Comparison of ENCODE assay signal across 8 cellular contexts in genomic region chr17:77436058-77436442, GRCh38.
DNase-seq lines count a peak whose midpoint lies in the region; ATAC-seq, FAIRE-seq and TF ChIP-seq lines count a peak whose summit lies in the region.

No MANE protein-coding gene starts in this region.

- ATAC-seq in CD4-positive, CD25-positive, alpha-beta regulatory T cell (ENCODE audit: low read depth in 2 of 2) = no peak
- ATAC-seq in HG03135 (IDR thresholded peaks at IDR 0.05; ENCODE audit: unreplicated experiment) = no peak

- peaks cover 4% of the 10 kb centered on the region for H3K36me3 Mint-ChIP-seq in CD4-positive, CD25-positive, alpha-beta regulatory T cell
- H3K36me3 Mint-ChIP-seq in nephron (ENCODE audit: low read depth) = no peaks in the 10 kb centered on the region

- H3K27ac ChIP-seq in CD4-positive, CD25-positive, alpha-beta regulatory T cell (ENCODE audit: insufficient read depth, low read length, poor library complexity, severe bottlenecking) = peak overlapping the region; percentile 96
- 0 out of 2 replicates have a peak overlapping the region, but pooled peaks have one; percentile 0 for H3K27ac ChIP-seq in H1 (ENCODE audit: low read depth, low read length)
- no peak overlapping the region for H3K27ac ChIP-seq in tibial artery

- H2BK5ac ChIP-seq in H1 (ENCODE audit: low read depth, low read length) = peak overlapping the region; percentile 41

- H2BK20ac ChIP-seq in H1 (ENCODE audit: low read length) = no peak overlapping the region; the same call in 1 of the 2 replicates

- TF ChIP-seq RAD21 in H1 (IDR thresholded peaks at IDR 0.05 in 1 of 2, conservative IDR thresholded peaks at IDR 0.05 in 1 of 2; ENCODE audit: low read depth in 2 of 2, low read length in 2 of 2) = no peak

- H3K56ac ChIP-seq in H1 (replicated peaks; ENCODE audit: insufficient read length, low read depth, low read length) = no peak overlapping the region

- no peak overlapping the region for H4K5ac ChIP-seq in H1 (ENCODE audit: insufficient read length, low read depth, low read length)

- H3K23me2 ChIP-seq in H1 (ENCODE audit: low read depth, low read length) = no peaks in the 10 kb centered on the region

- peak overlapping the region; percentile 62 for H3K18ac ChIP-seq in H1 (ENCODE audit: extremely low read depth, low read length)

- 24% methylated on average over 5 of the region's 11 CpGs; no CpG with 5 or more reads in 1 of the 2 experiments for WGBS in H1 (ENCODE audit: extremely low coverage in 1 of 2, insufficient coverage in 1 of 2, insufficient read length in 1 of 2, insufficient replicate concordance in 2 of 2, low coverage in 1 of 2, low lambda C conversion rate in 2 of 2, missing lambda C conversion rate in 1 of 2), 2 experiments

- TF ChIP-seq CTCF in H1 (IDR thresholded peaks at IDR 0.05; ENCODE audit: control extremely low read depth in 1 of 3, insufficient read depth in 1 of 3, low read depth in 1 of 3, low read length in 3 of 3) (no peak), nephron (IDR thresholded peaks at IDR 0.05; ENCODE audit: unreplicated experiment in 3 of 3) (no peak), tibial artery (IDR thresholded peaks at IDR 0.05) (no peak)

- TF ChIP-seq POLR2A in H1 (IDR thresholded peaks at IDR 0.05; ENCODE audit: control extremely low read depth in 1 of 2, low read depth in 2 of 2, low read length in 2 of 2) (no peak), erythroblast (IDR thresholded peaks at IDR 0.05; ENCODE audit: low read length) (no peak)

- H2BK12ac ChIP-seq in H1 (ENCODE audit: low read depth, low read length) = peak overlapping the region; percentile 56; the same call in 1 of the 2 replicates

- H3K23ac ChIP-seq in H1 (ENCODE audit: insufficient read length) = no peak overlapping the region

- FAIRE-seq in H1 (lab: Jason Lieb, UNC) = no peak

- peak overlapping the region; percentile 93 to 100 (median 99) for H3K27ac Mint-ChIP-seq in CD4-positive, CD25-positive, alpha-beta regulatory T cell
- H3K27ac Mint-ChIP-seq in nephron = peak overlapping the region; percentile 98

- no peak overlapping the region for H2AFZ ChIP-seq in H1 (ENCODE audit: low read length)

- H3K9me3 Mint-ChIP-seq in CD4-positive, CD25-positive, alpha-beta regulatory T cell = no peaks in the 10 kb centered on the region
- H3K9me3 Mint-ChIP-seq in nephron = no peaks in the 10 kb centered on the region

- H3K4ac ChIP-seq in H1 (replicated peaks; ENCODE audit: insufficient read length, low read depth, low read length) = no peak overlapping the region

- no peaks in the 10 kb centered on the region for H3K9me3 ChIP-seq in CD4-positive, CD25-positive, alpha-beta regulatory T cell (ENCODE audit: control insufficient read depth in 2 of 2, low read length in 2 of 2)
- no peaks in the 10 kb centered on the region for H3K9me3 ChIP-seq in H1 (ENCODE audit: insufficient read depth in 2 of 2, low read depth in 1 of 2, low read length in 1 of 2)
- H3K9me3 ChIP-seq in tibial artery = no peaks in the 10 kb centered on the region

- H3K4me1 Mint-ChIP-seq in CD4-positive, CD25-positive, alpha-beta regulatory T cell = peaks cover 0 to 98% (median 34%) of the 10 kb centered on the region in 4 donors
- peaks cover 92% of the 10 kb centered on the region for H3K4me1 Mint-ChIP-seq in nephron

- H4K91ac ChIP-seq in H1 (replicated peaks; ENCODE audit: insufficient read length, low read length) = peak overlapping the region; percentile 67

- peak overlapping the region; percentile 81 to 93 (median 89) for H3K4me3 Mint-ChIP-seq in CD4-positive, CD25-positive, alpha-beta regulatory T cell
- H3K4me3 Mint-ChIP-seq in nephron = peak overlapping the region; percentile 71 to 80 (median 80)

- DNase-seq in CD4-positive, CD25-positive, alpha-beta regulatory T cell = no peak
- peak; percentile 90 for DNase-seq in NCI-H82 (lab: John Stamatoyannopoulos, UW)
- peak in 1 of 2 experiments; percentile 65 for DNase-seq in H1 (ENCODE audit: low read depth in 1 of 2, low spot score in 2 of 2)
- no peak for DNase-seq in tibial artery
- DNase-seq in erythroblast (lab: John Stamatoyannopoulos, UW) = no peak
- no peak for DNase-seq in NCI-H2107 treated with DMSO at 0.1 percent for 48 hours (lab: John Stamatoyannopoulos, UW; ENCODE audit: unreplicated experiment)

- H3K79me2 ChIP-seq in H1 (ENCODE audit: control insufficient read depth in 1 of 2, insufficient read depth in 2 of 2, low read length in 2 of 2) = peaks cover 0 to 77% of the 10 kb centered on the region in 2 experiments; a peak in 3 of 4 replicates

- H3K27me3 ChIP-seq in CD4-positive, CD25-positive, alpha-beta regulatory T cell (ENCODE audit: control insufficient read depth, insufficient read depth, low read length) = no peaks in the 10 kb centered on the region
- H3K27me3 ChIP-seq in H1 (replicated peaks in 1 of 4; ENCODE audit: control insufficient read depth in 3 of 4, extremely low read depth in 1 of 4, insufficient read depth in 3 of 4, low read length in 3 of 4) (no peaks in the 10 kb centered on the region), tibial artery (no peaks in the 10 kb centered on the region)

- H2BK120ac ChIP-seq in H1 (replicated peaks; ENCODE audit: low read depth, low read length) = no peak overlapping the region

- H3K14ac ChIP-seq in H1 (ENCODE audit: insufficient read length) = no peak overlapping the region

- H3K79me1 ChIP-seq in H1 (ENCODE audit: low read depth, low read length) = peaks cover 16% of the 10 kb centered on the region

- POLR2A ChIA-PET in H1 (lab: Charles Lee; ENCODE audit: partially characterized antibody) = interaction anchor here (1.2 to 1.6 kb wide), 4 partner anchors 9 to 57 kb away, joined by 3 to 4 read pairs (median 3); no protein-coding TSS in a partner anchor

- peak overlapping the region; percentile 66 for H3K4me3 ChIP-seq in CD4-positive, CD25-positive, alpha-beta regulatory T cell (ENCODE audit: low read depth, low read length)
- H3K4me3 ChIP-seq in H1 (ENCODE audit: extremely low read depth in 1 of 4, insufficient read depth in 2 of 4, low read depth in 3 of 4, low read length in 4 of 4) (peak overlapping the region in 1 of 4 experiments; percentile 7; a peak in 2 of 8 replicates), tibial artery (no peak overlapping the region)

- peak overlapping the region; percentile 50 to 61 for H3K4me2 ChIP-seq in H1 (ENCODE audit: insufficient read depth in 1 of 2, low read depth in 2 of 2, low read length in 2 of 2)

- peaks cover 12 to 20% of the 10 kb centered on the region in 2 experiments for H4K20me1 ChIP-seq in H1 (replicated peaks in 1 of 2; ENCODE audit: control insufficient read depth in 1 of 2, insufficient read depth in 2 of 2, low read length in 2 of 2)

- TF ChIP-seq EP300 in H1 (IDR thresholded peaks at IDR 0.05; ENCODE audit: borderline replicate concordance in 1 of 2, low read depth in 2 of 2, low read length in 2 of 2) = no peak

- H2BK15ac ChIP-seq in H1 (ENCODE audit: low read length) = peak overlapping the region; percentile 89; the same call in 1 of the 2 replicates

- peak overlapping the region; percentile 54; the same call in 1 of the 2 replicates for H2AK5ac ChIP-seq in H1 (ENCODE audit: low read depth, low read length)

- intact Hi-C loops in tibial artery (cut with DNase I; ENCODE audit: low total_unique reads) = no loop called here

- H3K4me1 ChIP-seq in CD4-positive, CD25-positive, alpha-beta regulatory T cell (ENCODE audit: control insufficient read depth, insufficient read depth, low read length, poor library complexity, severe bottlenecking) = peaks cover 93% of the 10 kb centered on the region
- H3K4me1 ChIP-seq in H1 (replicated peaks in 1 of 4; ENCODE audit: control insufficient read depth in 3 of 4, insufficient read depth in 4 of 4, low read length in 3 of 4) = peaks cover 0 to 54% (median 37%) of the 10 kb centered on the region in 4 experiments; a peak in 6 of 7 replicates
- H3K4me1 ChIP-seq in tibial artery = peaks cover 0 to 78% (median 61%) of the 10 kb centered on the region in 4 donors

- CTCF ChIA-PET in H1 (lab: Charles Lee; ENCODE audit: partially characterized antibody) = interaction anchor here (0.5 to 24.6 kb wide), 11 partner anchors 14 to 234 kb away, joined by 3 to 512 read pairs (median 6); no protein-coding TSS in a partner anchor

- peaks cover 3% of the 10 kb centered on the region for H3K36me3 ChIP-seq in CD4-positive, CD25-positive, alpha-beta regulatory T cell (ENCODE audit: control insufficient read depth, insufficient read depth, low read length)
- H3K36me3 ChIP-seq in H1 (ENCODE audit: control insufficient read depth in 2 of 4, insufficient read depth in 4 of 4, low read length in 3 of 4) (no peaks in the 10 kb centered on the region), tibial artery (no peaks in the 10 kb centered on the region)

- H3K9ac ChIP-seq in H1 (replicated peaks in 1 of 4; ENCODE audit: extremely low read depth in 1 of 4, low read depth in 3 of 4, low read length in 3 of 4) = no peak overlapping the region

- no peaks in the 10 kb centered on the region for H3K27me3 Mint-ChIP-seq in CD4-positive, CD25-positive, alpha-beta regulatory T cell
- no peaks in the 10 kb centered on the region for H3K27me3 Mint-ChIP-seq in nephron (ENCODE audit: low read depth)

- H4K8ac ChIP-seq in H1 (ENCODE audit: extremely low read depth, insufficient read depth, low read length) = no peak overlapping the region

TF ChIP-seq in H1, 55 proteins besides CTCF, POLR2A, EP300 and RAD21 (continues in another document):
- TF ChIP-seq SP2 (IDR thresholded peaks at IDR 0.05; ENCODE audit: low read length) = no peak
- TF ChIP-seq TCF12 (IDR thresholded peaks at IDR 0.05; ENCODE audit: low read depth, low read length) = no peak
- TF ChIP-seq MAX (IDR thresholded peaks at IDR 0.05) = no peak
- TF ChIP-seq CHD2 (IDR thresholded peaks at IDR 0.05; ENCODE audit: low read length) = no peak
- TF ChIP-seq RXRA (IDR thresholded peaks at IDR 0.05; ENCODE audit: insufficient read depth, low read depth, low read length) = no peak
- no peak for TF ChIP-seq CBX8 (IDR thresholded peaks at IDR 0.05; ENCODE audit: borderline replicate concordance, low read depth, low read length)
- TF ChIP-seq SP1 (IDR thresholded peaks at IDR 0.05; ENCODE audit: low read depth, low read length) = no peak
- no peak for TF ChIP-seq PHF8 (conservative IDR thresholded peaks at IDR 0.05; ENCODE audit: low read depth, low read length)
- no peak for TF ChIP-seq TEAD4 (IDR thresholded peaks at IDR 0.05; ENCODE audit: low read depth, low read length)
- TF ChIP-seq SAP30 (IDR thresholded peaks at IDR 0.05; ENCODE audit: insufficient read depth, insufficient replicate concordance, low read length) = no peak
- TF ChIP-seq HDAC2 (IDR thresholded peaks at IDR 0.05; ENCODE audit: borderline replicate concordance in 1 of 2, low read depth in 2 of 2, low read length in 2 of 2) = 0 out of 4 replicates have a peak, but pooled peaks of 1 of the 2 experiments have one; percentile 11

Comparison
In these comparisons a context has a peak if more than half of its experiments do, and no peak if none do; other contexts are left out.
1. H3K27ac ChIP-seq: peak in CD4-positive, CD25-positive, alpha-beta regulatory T cell (single experiment) and H1 (single experiment); none in tibial artery (0 of 2).